In genomic region chr4:1176398-1177273, GRCh38 we compare ENCODE assay signal across 20 cellular contexts. TPM values are rescaled to one million over a fixed set of nuclear protein-coding genes. Genes with fewer than 3 reads are reported as not detected.
DNase-seq lines count a peak whose midpoint lies in the region; ATAC-seq, FAIRE-seq and TF ChIP-seq lines count a peak whose summit lies in the region.
"Had no signal": no experiment of that assay in that cellular context is flagged by ENCODE, and none has a peak within 500 bp of the region (broad histone marks: within the 10 kb centered on the region; RNA-seq: fewer than 3 reads in every experiment).

No MANE protein-coding gene starts in this region.

- intact Hi-C loops in heart left ventricle (cut with DNase I) = no loop called here
- intact Hi-C loops in left cardiac atrium (cut with DNase I) = no loop called here
- intact Hi-C loops in kidney (cut with DNase I) = no loop called here
- intact Hi-C loops in uterus (cut with DNase I; ENCODE audit: low total_unique reads) = no loop called here
- intact Hi-C loops in testis (cut with DNase I; ENCODE audit: low total_unique reads) = no loop called here

- H3K9me3 ChIP-seq in heart left ventricle (peaks cover 0 to 18% (median 10%) of the 10 kb centered on the region in 12 donors), kidney (ENCODE audit: control insufficient read depth in 1 of 2, low read length in 2 of 2) (peaks cover 0 to 3% of the 10 kb centered on the region in 2 donors), uterus (no peaks in the 10 kb centered on the region), testis (no peaks in the 10 kb centered on the region)
- H3K9me3 ChIP-seq: prostate gland had no signal

- peaks cover 4 to 18% (median 8%) of the 10 kb centered on the region in 9 donors for H3K27me3 ChIP-seq in heart left ventricle
- H3K27me3 ChIP-seq in uterus = no peaks in the 10 kb centered on the region
- H3K27me3 ChIP-seq in testis = no peaks in the 10 kb centered on the region

- DNase-seq in heart left ventricle (peak in 1 of 5 donors; percentile 27), left cardiac atrium (no peak), kidney (peak; percentile 57), uterus (no peak), testis (no peak), HPDE6-E6E7 (ENCODE audit: extremely low spot score) (no peak)
- no peak for DNase-seq in stimulated activated CD4-positive, alpha-beta T cell treated with anti-CD3 and anti-CD28 coated beads, Interleukin-1b, Interleukin-23, amount 100 ng/mL, for 48 hours
- DNase-seq: activated CD4-positive, CD25-positive, alpha-beta regulatory T cell treated with anti-CD3 and anti-CD28 coated beads, Interleukin-2, amount 50 U/mL, for 72 hours; COR-L47; effector CD4-positive, alpha-beta T cell; naive B cell; NCI-H1105 treated with DMSO at 0.1 percent for 48 hours; NCI-H226; SHP77; stimulated activated CD4-positive, alpha-beta T cell treated with anti-CD3 and anti-CD28 coated beads, Interleukin-15, amount 100 ng/mL, for 24 hours; stimulated activated naive CD8-positive, alpha-beta T cell treated with anti-CD3 and anti-CD28 coated beads, Interleukin-15, amount 100 ng/mL, for 72 hours had no signal

- TF ChIP-seq POLR2A in heart left ventricle (IDR thresholded peaks at IDR 0.05) = no peak
- TF ChIP-seq POLR2A in uterus (IDR thresholded peaks at IDR 0.05) = no peak
- no peak for TF ChIP-seq POLR2A in testis (IDR thresholded peaks at IDR 0.05)

- WGBS in heart left ventricle, 4 donors = 60 to 71% (median 61%) methylated on average over 1 of the region's 1 CpG; no CpG with 5 or more reads in 1 of the 4 donors
- WGBS in testis, 2 donors = 80% methylated on average over 1 of the region's 1 CpG; no CpG with 5 or more reads in 1 of the 2 donors

- H3K27ac ChIP-seq in heart left ventricle (peak overlapping the region in 9 of 12 donors; percentile 34 to 86 (median 71)), VCaP (peak overlapping the region; percentile 100), kidney (ENCODE audit: low read depth in 2 of 2, low read length in 2 of 2) (no peak overlapping the region), uterus (peak overlapping the region; percentile 57 to 94), testis (no peak overlapping the region)
- H3K27ac ChIP-seq: HL-60, left lung, prostate gland had no signal

- H3K4me3 ChIP-seq in heart left ventricle (no peak overlapping the region), kidney (ENCODE audit: low read length in 2 of 2) (no peak overlapping the region), uterus (no peak overlapping the region), testis (no peak overlapping the region)
- H3K4me3 ChIP-seq: left lung, prostate gland had no signal

- no peak for FAIRE-seq in kidney (lab: Jason Lieb, UNC)

- TF ChIP-seq CTCF in heart left ventricle (IDR thresholded peaks at IDR 0.05) = no peak
- no peak for TF ChIP-seq CTCF in VCaP (conservative IDR thresholded peaks at IDR 0.05)
- TF ChIP-seq CTCF in kidney (IDR thresholded peaks at IDR 0.05; ENCODE audit: borderline replicate concordance, extremely low read depth, insufficient read depth) = no peak
- no peak for TF ChIP-seq CTCF in uterus (IDR thresholded peaks at IDR 0.05)
- no peak for TF ChIP-seq CTCF in testis (IDR thresholded peaks at IDR 0.05)

- H3K36me3 ChIP-seq in heart left ventricle (no peaks in the 10 kb centered on the region), kidney (ENCODE audit: control insufficient read depth in 1 of 2, insufficient read depth in 2 of 2, low read length in 2 of 2) (no peaks in the 10 kb centered on the region), uterus (no peaks in the 10 kb centered on the region), testis (ENCODE audit: low read depth, missing control alignments) (no peaks in the 10 kb centered on the region)
- H3K36me3 ChIP-seq: left lung, prostate gland had no signal

- ATAC-seq in heart left ventricle (no peak), left cardiac atrium (no peak)
- ATAC-seq: left lung had no signal

- H3K9ac ChIP-seq in kidney (ENCODE audit: low read length in 2 of 2) = no peak overlapping the region

- peaks cover 0 to 44% (median 24%) of the 10 kb centered on the region in 12 donors for H3K4me1 ChIP-seq in heart left ventricle
- H3K4me1 ChIP-seq in kidney (ENCODE audit: control insufficient read depth in 1 of 2, insufficient read depth in 1 of 2, low read depth in 1 of 2, low read length in 2 of 2) = peaks cover 0 to 10% of the 10 kb centered on the region in 2 donors
- peaks cover 7 to 9% of the 10 kb centered on the region in 2 donors for H3K4me1 ChIP-seq in uterus
- peaks cover 15% of the 10 kb centered on the region for H3K4me1 ChIP-seq in testis

RNA-seq across cellular contexts. Expression of gene SPON2, which starts 4.3 kb away (rescaled TPM):
- total RNA-seq in heart left ventricle (10 to 100 TPM in 7 of 9 donors, 1 to 10 TPM in 2; 8.8 to 36.3 (median 13.7) TPM), left cardiac atrium (10 to 100 TPM; 14.0 to 33.0 TPM), kidney (116 TPM), uterus (100 to 1,000 TPM in 2 of 4 donors, 10 to 100 TPM in 2; 60.6 to 262 (median 115) TPM), testis (1 to 10 TPM; 5.6 to 7.1 TPM)
- polyA plus RNA-seq in heart left ventricle (10 to 100 TPM in 1 of 2 donors, 1 to 10 TPM in 1; 7.8 to 31.2 TPM), kidney (ENCODE audit: insufficient read depth, low read depth, low replicate concordance) (16.7 TPM), testis (ENCODE audit: insufficient read depth, low read depth, low replicate concordance) (21.4 TPM)

Comparison
In these comparisons a context has a peak if more than half of its experiments do, and no peak if none do; other contexts are left out.
1. H3K27ac ChIP-seq: peak in heart left ventricle (9 of 12), VCaP (single experiment) and uterus (2 of 2); none in kidney (0 of 2) and testis (0 of 2).